ENCODE assay signal across 15 cellular contexts in the genomic region with DNA sequence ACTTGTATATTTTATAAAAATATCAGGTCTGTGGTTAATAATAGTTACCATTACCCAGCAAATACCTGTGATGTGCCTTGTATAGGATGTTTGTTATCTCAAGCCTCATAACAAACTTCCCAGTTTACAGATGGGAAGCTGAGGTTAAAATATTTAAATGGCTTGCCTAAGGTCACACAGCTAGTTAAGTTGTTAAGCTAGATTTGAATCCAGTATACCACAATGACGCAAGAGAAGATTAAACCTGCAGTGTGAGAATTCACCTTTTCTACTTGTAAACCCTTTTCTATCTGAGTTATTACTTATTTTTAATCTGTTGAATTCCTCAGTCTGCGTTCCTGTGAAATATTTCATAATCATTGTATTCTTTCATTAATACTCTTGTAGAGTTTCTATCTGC.
"Had no signal": no experiment of that assay in that cellular context is flagged by ENCODE, and none has a peak within 500 bp of the region (broad histone marks: within the 10 kb centered on the region; RNA-seq: fewer than 3 reads in every experiment).

No MANE protein-coding gene starts in this region.

- H3K36me3 Mint-ChIP-seq: activated CD4-positive, alpha-beta memory T cell treated with anti-CD3 and anti-CD28 coated beads for 36 hours had no signal

- H3K4me3 ChIP-seq: lung, psoas muscle, sigmoid colon, tibial artery had no signal

- H3K9me3 ChIP-seq: psoas muscle, sigmoid colon, tibial artery had no signal

- DNase-seq: activated CD4-positive, alpha-beta memory T cell treated with anti-CD3 and anti-CD28 coated beads for 36 hours; activated effector memory CD4-positive, alpha-beta T cell treated with anti-CD3 and anti-CD28 coated beads, Interleukin-2, amount 50 U/mL, for 16 hours; activated T-cell treated with anti-CD3 and anti-CD28 coated beads, Interleukin-2, amount 50 U/mL, for 4 hours; anterior cingulate cortex; caudate nucleus; occipital lobe; psoas muscle; sigmoid colon; stimulated activated CD4-positive, alpha-beta T cell treated with anti-CD3 and anti-CD28 coated beads, Interleukin-2, amount 100 ng/mL, for 48 hours; T-helper 9 cell; tibial artery had no signal

- H3K27ac ChIP-seq: psoas muscle, sigmoid colon, tibial artery had no signal

- ATAC-seq: activated naive CD4-positive, alpha-beta T cell treated with anti-CD3 and anti-CD28 coated beads, Interleukin-2, amount 50 U/mL, for 72 hours; activated T-cell treated with anti-CD3 and anti-CD28 coated beads, Interleukin-2, amount 50 U/mL, for 4 hours; psoas muscle had no signal

- H3K9me3 Mint-ChIP-seq: activated CD4-positive, alpha-beta memory T cell treated with anti-CD3 and anti-CD28 coated beads for 36 hours; activated naive CD4-positive, alpha-beta T cell treated with anti-CD3 and anti-CD28 coated beads, Interleukin-2, amount 50 U/mL, for 72 hours; activated T-cell treated with anti-CD3 and anti-CD28 coated beads, Interleukin-2, amount 50 U/mL, for 4 hours; dendritic cell treated with granulocyte-macrophage colony-stimulating factor and Interleukin-4, amounts not matched to agents 40 ng/mL and 50 ng/mL, for 4 days; nephron had no signal

- H3K4me3 Mint-ChIP-seq: activated CD4-positive, alpha-beta memory T cell treated with anti-CD3 and anti-CD28 coated beads for 36 hours; activated T-cell treated with anti-CD3 and anti-CD28 coated beads, Interleukin-2, amount 50 U/mL, for 4 hours; dendritic cell treated with granulocyte-macrophage colony-stimulating factor and Interleukin-4, amounts not matched to agents 40 ng/mL and 50 ng/mL, for 4 days had no signal

- H3K27ac Mint-ChIP-seq: activated CD4-positive, alpha-beta memory T cell treated with anti-CD3 and anti-CD28 coated beads for 36 hours; activated naive CD4-positive, alpha-beta T cell treated with anti-CD3 and anti-CD28 coated beads, Interleukin-2, amount 50 U/mL, for 72 hours; dendritic cell treated with granulocyte-macrophage colony-stimulating factor and Interleukin-4, amounts not matched to agents 40 ng/mL and 50 ng/mL, for 4 days had no signal

- H3K36me3 ChIP-seq: sigmoid colon, tibial artery had no signal
